Comparison of ENCODE assay signal across 3 cellular contexts in the genomic region with DNA sequence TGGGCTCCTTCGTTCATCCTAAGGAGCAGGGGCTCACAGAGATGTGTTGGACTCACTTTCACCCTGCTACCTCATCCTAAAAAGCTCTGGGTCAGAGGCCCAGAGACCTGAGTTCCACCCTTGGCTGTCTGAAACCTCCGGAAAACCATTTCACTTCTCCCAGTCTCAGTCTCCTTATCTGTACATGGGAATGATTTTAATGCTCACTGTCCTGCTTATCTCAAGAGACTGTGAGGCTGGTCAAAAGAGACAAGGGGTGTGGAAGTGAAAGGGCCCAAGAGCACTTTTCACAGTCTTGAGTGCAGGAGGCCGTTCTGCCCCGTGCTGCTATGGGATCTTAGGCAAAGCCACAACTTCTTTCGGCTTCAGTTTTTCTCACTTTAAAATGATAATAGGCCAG. TPM values are rescaled to one million over a fixed set of nuclear protein-coding genes. Genes with fewer than 3 reads are reported as not detected.
"Had no signal": no experiment of that assay in that cellular context is flagged by ENCODE, and none has a peak within 500 bp of the region (broad histone marks: within the 10 kb centered on the region; RNA-seq: fewer than 3 reads in every experiment).

No MANE protein-coding gene starts in this region.

- H2AFZ ChIP-seq: GM23338 had no signal

- FAIRE-seq: H54 had no signal

- H3K4me2 ChIP-seq: GM23338 had no signal

- H3K4me3 ChIP-seq: GM23338 had no signal

RNA-seq across cellular contexts. Expression of a gene that starts 13.2 kb away (rescaled TPM):
- total RNA-seq: HT-29 had no signal
